ENCODE assay signal across 8 cellular contexts in the genomic region with DNA sequence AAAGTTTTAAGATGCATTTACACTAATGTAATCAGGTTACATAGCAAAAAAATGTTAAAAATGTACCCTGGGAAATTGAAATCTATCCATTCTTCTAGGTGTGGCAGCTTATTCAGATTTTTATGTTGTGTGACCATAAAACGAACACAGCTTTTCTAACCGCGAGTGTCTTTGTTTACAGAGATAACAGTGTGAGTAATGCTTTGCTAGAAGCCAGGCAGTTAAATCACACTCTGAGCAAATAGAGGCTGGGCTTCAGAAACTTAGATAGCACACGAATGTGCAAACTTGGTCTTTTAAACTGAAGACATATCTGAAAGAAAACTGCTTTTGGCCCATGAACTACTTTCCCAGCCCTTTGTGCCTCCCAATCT.
DNase-seq lines count a peak whose midpoint lies in the region; ATAC-seq and TF ChIP-seq lines count a peak whose summit lies in the region.

No MANE protein-coding gene starts in this region.

- H3K27me3 Mint-ChIP-seq in effector memory CD8-positive, alpha-beta T cell = no peaks in the 10 kb centered on the region
- no peaks in the 10 kb centered on the region for H3K27me3 Mint-ChIP-seq in nephron progenitor cell (ENCODE audit: low read depth, poor library complexity)

- H3K9me3 Mint-ChIP-seq in effector memory CD8-positive, alpha-beta T cell = no peaks in the 10 kb centered on the region
- no peaks in the 10 kb centered on the region for H3K9me3 Mint-ChIP-seq in nephron progenitor cell

- no peak for DNase-seq in activated CD4-positive, CD25-positive, alpha-beta regulatory T cell treated with anti-CD3 and anti-CD28 coated beads, Interleukin-2, amount 50 U/mL, for 72 hours
- DNase-seq in RPMI7951 (ENCODE audit: low read depth) = peak; percentile 87
- peak; percentile 30 to 45 (median 37) for DNase-seq in effector memory CD8-positive, alpha-beta T cell
- DNase-seq in nephron progenitor cell = no peak
- no peak for DNase-seq in NCI-H524 (lab: John Stamatoyannopoulos, UW)

- peak overlapping the region; percentile 98 to 99 for H3K27ac Mint-ChIP-seq in effector memory CD8-positive, alpha-beta T cell
- H3K27ac Mint-ChIP-seq in nephron progenitor cell = peak overlapping the region; percentile 98

- H3K4me3 Mint-ChIP-seq in effector memory CD8-positive, alpha-beta T cell = peak overlapping the region; percentile 67 to 78
- H3K4me3 Mint-ChIP-seq in nephron progenitor cell = peak overlapping the region; percentile 52

- peaks cover 73 to 92% of the 10 kb centered on the region in 2 donors for H3K4me1 Mint-ChIP-seq in effector memory CD8-positive, alpha-beta T cell (ENCODE audit: low read depth in 2 of 2)
- peaks cover 69% of the 10 kb centered on the region for H3K4me1 Mint-ChIP-seq in nephron progenitor cell

- peaks cover 46% of the 10 kb centered on the region for H3K36me3 Mint-ChIP-seq in effector memory CD8-positive, alpha-beta T cell (ENCODE audit: insufficient read depth)
- peaks cover 16% of the 10 kb centered on the region for H3K36me3 Mint-ChIP-seq in nephron progenitor cell (ENCODE audit: low read depth)

- peak; percentile 46 to 49 for ATAC-seq in activated CD4-positive, CD25-positive, alpha-beta regulatory T cell treated with anti-CD3 and anti-CD28 coated beads, Interleukin-2, amount 50 U/mL, for 24 hours
- ATAC-seq in effector memory CD8-positive, alpha-beta T cell (replicated peaks) = peak; percentile 48
- no peak for ATAC-seq in HG02759 (IDR thresholded peaks at IDR 0.05; ENCODE audit: unreplicated experiment)
- no peak for ATAC-seq in GM18909 (IDR thresholded peaks at IDR 0.05; ENCODE audit: poor library complexity, unreplicated experiment)

- TF ChIP-seq CTCF in nephron progenitor cell (IDR thresholded peaks at IDR 0.05) = no peak

Comparison
In these comparisons a context has a peak if more than half of its experiments do, and no peak if none do; other contexts are left out.
1. ATAC-seq: peak in activated CD4-positive, CD25-positive, alpha-beta regulatory T cell treated with anti-CD3 and anti-CD28 coated beads, Interleukin-2, amount 50 U/mL, for 24 hours (2 of 2) and effector memory CD8-positive, alpha-beta T cell (single experiment); none in HG02759 (single experiment) and GM18909 (single experiment).
2. DNase-seq: peak in RPMI7951 (single experiment) and effector memory CD8-positive, alpha-beta T cell (3 of 3); none in activated CD4-positive, CD25-positive, alpha-beta regulatory T cell treated with anti-CD3 and anti-CD28 coated beads, Interleukin-2, amount 50 U/mL, for 72 hours (single experiment), nephron progenitor cell (single experiment) and NCI-H524 (0 of 2).